ENCODE assay signal across 9 cellular contexts in genomic region chr3:8938021-8938420, GRCh38. TPM values are rescaled to one million over a fixed set of nuclear protein-coding genes. Genes with fewer than 3 reads are reported as not detected.
DNase-seq lines count a peak whose midpoint lies in the region; ATAC-seq and TF ChIP-seq lines count a peak whose summit lies in the region.
"Had no signal": no experiment of that assay in that cellular context is flagged by ENCODE, and none has a peak within 500 bp of the region (broad histone marks: within the 10 kb centered on the region; RNA-seq: fewer than 3 reads in every experiment).

No MANE protein-coding gene starts in this region.

- H3K27ac Mint-ChIP-seq in type B pancreatic cell, result no peak overlapping the region
- no peak overlapping the region for H3K27ac Mint-ChIP-seq in activated T-helper 2 cell treated with anti-CD3 and anti-CD28 coated beads, Interferon-gamma antibody, Interleukin-2, Interleukin-4, amounts not matched to agents 10 μg/mL and 5 μg/mL and 100 μg/mL, durations not matched to agents 14 hours and 24 hours and 36 hours

- 76 to 87% (median 84%) methylated on average over 1 of the region's 1 CpG for WGBS in heart left ventricle, 4 donors
- 72 to 77% (median 73%) methylated on average over 1 of the region's 1 CpG for WGBS in psoas muscle, 3 donors

- DNase-seq in heart left ventricle (no peak), cardiac septum (ENCODE audit: low spot score) (no peak), MV-4-11 (lab: John Stamatoyannopoulos, UW) (peak; percentile 22), dermis microvascular lymphatic vessel endothelial cell (ENCODE audit: low read depth in 2 of 2) (peak; percentile 21 to 54), type B pancreatic cell (ENCODE audit: extremely low spot score, unreplicated experiment) (no peak), NCI-H2196 (lab: John Stamatoyannopoulos, UW; ENCODE audit: unreplicated experiment) (no peak), psoas muscle (no peak)
- DNase-seq in activated T-helper 2 cell treated with anti-CD3 and anti-CD28 coated beads, Interferon-gamma antibody, Interleukin-2, Interleukin-4, amounts not matched to agents 10 μg/mL and 5 μg/mL and 100 μg/mL, durations not matched to agents 14 hours and 24 hours and 36 hours (ENCODE audit: low spot score), result no peak
- DNase-seq: body of pancreas had no signal

- peaks cover 5% of the 10 kb centered on the region for H3K9me3 Mint-ChIP-seq in type B pancreatic cell
- peaks cover 5% of the 10 kb centered on the region for H3K9me3 Mint-ChIP-seq in activated T-helper 2 cell treated with anti-CD3 and anti-CD28 coated beads, Interferon-gamma antibody, Interleukin-2, Interleukin-4, amounts not matched to agents 10 μg/mL and 5 μg/mL and 100 μg/mL, durations not matched to agents 14 hours and 24 hours and 36 hours

- TF ChIP-seq CTCF in heart left ventricle (IDR thresholded peaks at IDR 0.05) (peak in 7 of 12 donors; percentile 5 to 32 (median 17)), type B pancreatic cell (conservative IDR thresholded peaks at IDR 0.05) (peak; percentile 65), psoas muscle (IDR thresholded peaks at IDR 0.05) (no peak)

- H3K27ac ChIP-seq in heart left ventricle (peak overlapping the region in 6 of 12 donors; percentile 3 to 72 (median 58)), psoas muscle (no peak overlapping the region)

- no peak for TF ChIP-seq POLR2A in heart left ventricle (IDR thresholded peaks at IDR 0.05)

- H3K4me1 Mint-ChIP-seq in type B pancreatic cell (ENCODE audit: unreplicated experiment), result no peaks in the 10 kb centered on the region
- H3K4me1 Mint-ChIP-seq in activated T-helper 2 cell treated with anti-CD3 and anti-CD28 coated beads, Interferon-gamma antibody, Interleukin-2, Interleukin-4, amounts not matched to agents 10 μg/mL and 5 μg/mL and 100 μg/mL, durations not matched to agents 14 hours and 24 hours and 36 hours (ENCODE audit: low read depth), result peaks cover 2% of the 10 kb centered on the region

- H3K36me3 ChIP-seq in heart left ventricle (peaks cover 0 to 34% (median 15%) of the 10 kb centered on the region in 9 donors), psoas muscle (ENCODE audit: insufficient read depth in 1 of 2, low read depth in 1 of 2) (peaks cover 0 to 24% of the 10 kb centered on the region in 2 donors)

- peaks cover 33% of the 10 kb centered on the region for H3K36me3 Mint-ChIP-seq in type B pancreatic cell
- H3K36me3 Mint-ChIP-seq in activated T-helper 2 cell treated with anti-CD3 and anti-CD28 coated beads, Interferon-gamma antibody, Interleukin-2, Interleukin-4, amounts not matched to agents 10 μg/mL and 5 μg/mL and 100 μg/mL, durations not matched to agents 14 hours and 24 hours and 36 hours (ENCODE audit: low read depth), result peaks cover 53% of the 10 kb centered on the region

- ATAC-seq in heart left ventricle, result peak in 1 of 4 donors; percentile 7
- no peak for ATAC-seq in psoas muscle

- H3K27me3 Mint-ChIP-seq in type B pancreatic cell, result no peaks in the 10 kb centered on the region
- H3K27me3 Mint-ChIP-seq in activated T-helper 2 cell treated with anti-CD3 and anti-CD28 coated beads, Interferon-gamma antibody, Interleukin-2, Interleukin-4, amounts not matched to agents 10 μg/mL and 5 μg/mL and 100 μg/mL, durations not matched to agents 14 hours and 24 hours and 36 hours (ENCODE audit: low read depth), result no peaks in the 10 kb centered on the region

- H3K9me3 ChIP-seq in heart left ventricle (peaks cover 0 to 8% (median under 1%) of the 10 kb centered on the region in 12 donors), psoas muscle (no peaks in the 10 kb centered on the region)
- H3K9me3 ChIP-seq: body of pancreas had no signal

- no peak overlapping the region for H3K4me3 Mint-ChIP-seq in type B pancreatic cell
- H3K4me3 Mint-ChIP-seq in activated T-helper 2 cell treated with anti-CD3 and anti-CD28 coated beads, Interferon-gamma antibody, Interleukin-2, Interleukin-4, amounts not matched to agents 10 μg/mL and 5 μg/mL and 100 μg/mL, durations not matched to agents 14 hours and 24 hours and 36 hours (ENCODE audit: low read depth), result no peak overlapping the region

- H3K4me1 ChIP-seq in heart left ventricle (peaks cover 0 to 19% (median 0%) of the 10 kb centered on the region in 12 donors), psoas muscle (no peaks in the 10 kb centered on the region)

- intact Hi-C loops in heart left ventricle (cut with DNase I), result no loop called here
- intact Hi-C loops in cardiac septum (cut with DNase I), result no loop called here
- intact Hi-C loops in activated T-helper 2 cell treated with anti-CD3 and anti-CD28 coated beads, Interferon-gamma antibody, Interleukin-2, Interleukin-4, amounts not matched to agents 10 μg/mL and 5 μg/mL and 100 μg/mL, durations not matched to agents 14 hours and 24 hours and 36 hours (cut with micrococcal nuclease), result no loop called here
- intact Hi-C loops in psoas muscle (cut with DNase I), result no loop called here

- H3K4me3 ChIP-seq in heart left ventricle (no peak overlapping the region), psoas muscle (no peak overlapping the region)
- H3K4me3 ChIP-seq: body of pancreas had no signal

- H3K27me3 ChIP-seq in heart left ventricle, result no peaks in the 10 kb centered on the region
- H3K27me3 ChIP-seq in psoas muscle (ENCODE audit: insufficient read depth in 3 of 3, low read length in 2 of 3), result no peaks in the 10 kb centered on the region
- H3K27me3 ChIP-seq: body of pancreas had no signal

RNA-seq across cellular contexts. Expression of gene RAD18, which starts 25.3 kb away (rescaled TPM):
- total RNA-seq in heart left ventricle, result 1 to 10 TPM; 1.4 to 6.1 (median 2.9) TPM
- 1 to 10 TPM in 1 of 2 donors, under 1 TPM in 1; 0.76 to 2.2 TPM for polyA plus RNA-seq in heart left ventricle
- 3.2 TPM for total RNA-seq in cardiac septum
- total RNA-seq in dermis microvascular lymphatic vessel endothelial cell, result 4.4 and 7.6 TPM in 2 replicates
- total RNA-seq in type B pancreatic cell (ENCODE audit: low replicate concordance), result 13.5 and 21.3 TPM in 2 replicates
- 46.1 and 46.5 TPM in 2 replicates for total RNA-seq in activated T-helper 2 cell treated with anti-CD3 and anti-CD28 coated beads, Interferon-gamma antibody, Interleukin-2, Interleukin-4, amounts not matched to agents 10 μg/mL and 5 μg/mL and 100 μg/mL, durations not matched to agents 14 hours and 24 hours and 36 hours
- 1 to 10 TPM; 1.3 to 2.3 (median 2.2) TPM for total RNA-seq in psoas muscle
- 1 to 10 TPM in 2 of 3 donors, under 1 TPM in 1; 0.51 to 2.5 (median 1.2) TPM for polyA plus RNA-seq in psoas muscle

Comparison
In these comparisons a context has a peak if more than half of its experiments do, and no peak if none do; other contexts are left out.
1. DNase-seq: peak in MV-4-11 (single experiment) and dermis microvascular lymphatic vessel endothelial cell (2 of 2); none in heart left ventricle (0 of 5), cardiac septum (single experiment), type B pancreatic cell (single experiment), activated T-helper 2 cell treated with anti-CD3 and anti-CD28 coated beads, Interferon-gamma antibody, Interleukin-2, Interleukin-4, amounts not matched to agents 10 μg/mL and 5 μg/mL and 100 μg/mL, durations not matched to agents 14 hours and 24 hours and 36 hours (single experiment), NCI-H2196 (single experiment) and psoas muscle (0 of 2).